In genomic region chr2:112416860-112417259, GRCh38 we compare ENCODE assay signal across 7 cellular contexts. TPM values are rescaled to one million over a fixed set of nuclear protein-coding genes. Genes with fewer than 3 reads are reported as not detected.
A peak's percentile ranks its signal among the peaks of the same experiment; 100 is the strongest.
DNase-seq lines count a peak whose midpoint lies in the region; ATAC-seq and TF ChIP-seq lines count a peak whose summit lies in the region.
"Not testable (repeated sequence)": the region's sequence is repeated elsewhere in the genome, so short reads cannot be mapped to it uniquely, and the experiment has no call there.

No MANE protein-coding gene starts in this region.

- TF ChIP-seq EP300 in SK-N-SH (IDR thresholded peaks at IDR 0.05; ENCODE audit: borderline replicate concordance in 1 of 2, low read depth in 1 of 2, low read length in 1 of 2), result not testable (repeated sequence)

- WGBS in SK-N-SH (ENCODE audit: low lambda C conversion rate), result 62% methylated on average over 3 of the region's 3 CpGs
- WGBS in endodermal cell (ENCODE audit: insufficient coverage in 1 of 2, insufficient read length in 1 of 2), 2 experiments, result no CpG with 5 or more reads among the region's 3 CpGs

- CTCF ChIA-PET in SK-N-SH (lab: Yijun Ruan, JAX), result not testable (repeated sequence)

- not testable (repeated sequence) for TF ChIP-seq RAD21 in SK-N-SH (IDR thresholded peaks at IDR 0.05; ENCODE audit: low read length)

- not testable (repeated sequence) for H3K4me2 ChIP-seq in GM23338; OCI-LY1 (ENCODE audit: low read length); SK-N-SH; neural progenitor cell

- not testable (repeated sequence) for H3K9me3 Mint-ChIP-seq in GM23338, endodermal cell, neural progenitor cell

- H3K79me2 ChIP-seq in GM23338 (replicated peaks; ENCODE audit: insufficient read depth); OCI-LY1 (ENCODE audit: insufficient read depth, low read length); SK-N-SH (ENCODE audit: insufficient read depth); neural progenitor cell (ENCODE audit: low read depth): not testable (repeated sequence)

- H3K27me3 ChIP-seq in GM23338 (ENCODE audit: insufficient read depth); OCI-LY1 (ENCODE audit: insufficient read depth, low read length); SK-N-SH (ENCODE audit: insufficient read depth); endodermal cell (ENCODE audit: control insufficient read depth, insufficient read depth, low read length, poor library complexity, severe bottlenecking); foreskin keratinocyte; neural progenitor cell: not testable (repeated sequence)

- ATAC-seq in GM23338, foreskin keratinocyte: not testable (repeated sequence)

- H3K36me3 Mint-ChIP-seq in GM23338 (ENCODE audit: low read depth); endodermal cell (ENCODE audit: low read depth); neural progenitor cell: not testable (repeated sequence)

- not testable (repeated sequence) for H3K4me1 ChIP-seq in GM23338 (ENCODE audit: insufficient read depth); OCI-LY1 (ENCODE audit: insufficient read depth, low read length, severe bottlenecking); SK-N-SH (ENCODE audit: control insufficient read depth in 1 of 2, insufficient read depth in 2 of 2, low read depth in 1 of 2, low read length in 1 of 2); endodermal cell (ENCODE audit: control insufficient read depth, insufficient read depth, low read length); foreskin keratinocyte; neural progenitor cell

- H3K4me3 Mint-ChIP-seq in GM23338, endodermal cell, neural progenitor cell: not testable (repeated sequence)

- H3K27ac Mint-ChIP-seq in GM23338, endodermal cell, neural progenitor cell: not testable (repeated sequence)

- TF ChIP-seq CTCF in GM23338 (conservative IDR thresholded peaks at IDR 0.05; ENCODE audit: low read depth in 2 of 2) (peak in 1 of 2 experiments; percentile 26; a peak in 1 of 4 replicates), OCI-LY1 (IDR thresholded peaks at IDR 0.05; ENCODE audit: low read length) (peak; percentile 13; the same call in 1 of the 2 replicates), SK-N-SH (IDR thresholded peaks at IDR 0.05) (peak; percentile 48), endodermal cell (conservative IDR thresholded peaks at IDR 0.05) (peak; percentile 37), foreskin keratinocyte (conservative IDR thresholded peaks at IDR 0.05) (peak; percentile 4), neural progenitor cell (IDR thresholded peaks at IDR 0.05) (peak; percentile 19)

- not testable (repeated sequence) for H3F3A ChIP-seq in GM23338 (replicated peaks; ENCODE audit: low read depth); OCI-LY1 (ENCODE audit: insufficient read depth, low read length); SK-N-SH (replicated peaks; ENCODE audit: insufficient read depth); neural progenitor cell (ENCODE audit: low read depth)

- POLR2A ChIA-PET in SK-N-SH (lab: Yijun Ruan, JAX), result not testable (repeated sequence)

- H3K27me3 Mint-ChIP-seq in GM23338 (ENCODE audit: insufficient read depth, low read depth, poor library complexity); endodermal cell (ENCODE audit: insufficient read depth); neural progenitor cell (ENCODE audit: insufficient read depth, low read depth): not testable (repeated sequence)

- H3K9me3 ChIP-seq in OCI-LY1 (ENCODE audit: low read length); SK-N-SH; endodermal cell (ENCODE audit: control insufficient read depth, low read length); neural progenitor cell (ENCODE audit: low read depth): not testable (repeated sequence)

- not testable (repeated sequence) for H3K4me3 ChIP-seq in GM23338; OCI-LY1 (ENCODE audit: low read depth, low read length, poor library complexity, severe bottlenecking); SK-N-SH (ENCODE audit: low read depth in 2 of 2, low read length in 1 of 2); endodermal cell (ENCODE audit: low read length); neural progenitor cell

- H4K20me1 ChIP-seq in GM23338 (replicated peaks; ENCODE audit: insufficient read depth); OCI-LY1 (ENCODE audit: insufficient read depth, low read length); SK-N-SH (ENCODE audit: insufficient read depth); neural progenitor cell (ENCODE audit: low read depth): not testable (repeated sequence)

- not testable (repeated sequence) for H2AFZ ChIP-seq in GM23338; OCI-LY1 (ENCODE audit: low read length); SK-N-SH (ENCODE audit: low read depth); neural progenitor cell (replicated peaks)

- not testable (repeated sequence) for H3K9ac ChIP-seq in OCI-LY1 (ENCODE audit: low read length); SK-N-SH; endodermal cell (ENCODE audit: extremely low read depth, low read length, poor library complexity, severe bottlenecking); neural progenitor cell

- not testable (repeated sequence) for H3K4me1 Mint-ChIP-seq in GM23338, endodermal cell, neural progenitor cell

- not testable (repeated sequence) for H3K9me2 ChIP-seq in GM23338 (ENCODE audit: insufficient read depth); OCI-LY1 (ENCODE audit: low read depth, low read length); SK-N-SH

- H3K36me3 ChIP-seq in GM23338 (ENCODE audit: insufficient read depth); OCI-LY1 (ENCODE audit: insufficient read depth, low read length); SK-N-SH (replicated peaks in 1 of 2; ENCODE audit: control insufficient read depth in 1 of 2, insufficient read depth in 2 of 2, low read length in 1 of 2); endodermal cell (ENCODE audit: control insufficient read depth, insufficient read depth, low read length); neural progenitor cell: not testable (repeated sequence)

- H3K27ac ChIP-seq in GM23338 (ENCODE audit: low read depth); OCI-LY1 (ENCODE audit: low read depth, low read length, poor library complexity, severe bottlenecking); SK-N-SH (ENCODE audit: low read depth in 2 of 2, low read length in 1 of 2); endodermal cell (ENCODE audit: low read depth, low read length); foreskin keratinocyte; neural progenitor cell: not testable (repeated sequence)

- DNase-seq in ELR (ENCODE audit: low read depth), result peak; percentile 36
- peak; percentile 9 for DNase-seq in GM23338 (ENCODE audit: low spot score)
- DNase-seq in SK-N-SH; endodermal cell; foreskin keratinocyte; neural progenitor cell (ENCODE audit: low spot score): not testable (repeated sequence)

RNA-seq across cellular contexts. Expression of gene RGPD8, which starts 16.6 kb away (rescaled TPM):
- 4.9 and 8.6 TPM in 2 replicates for total RNA-seq in GM23338 (2014; rRNA removed; shearing (Covaris generic))
- polyA plus RNA-seq in GM23338 (2016; fragmentation: Nextera tagmentation; extraction: Ambion mirVana), result 0.54 and 1.1 TPM in 2 replicates
- polyA plus RNA-seq in SK-N-SH (2012; rRNA removed), result 0.76 and 1.2 TPM in 2 replicates
- 0.42 and 0.66 TPM in 2 replicates for polyA plus RNA-seq in SK-N-SH (2012; cell fraction: cytosol; rRNA removed)
- 1.5 and 4.5 TPM in 2 replicates for polyA plus RNA-seq in SK-N-SH (2012; cell fraction: nucleus; rRNA removed)
- 10 to 100 TPM; 17.1 to 42.7 TPM for total RNA-seq in endodermal cell
- 12.1 TPM for polyA plus RNA-seq in endodermal cell (2013, experiment 1 of 2)
- 12.1 TPM for polyA plus RNA-seq in endodermal cell (2013, experiment 2 of 2)
- 4.8 and 5.6 TPM in 2 replicates for total RNA-seq in foreskin keratinocyte
- 0.11 and 0.18 TPM in 2 replicates for polyA plus RNA-seq in foreskin keratinocyte
- 6.8 and 11.1 TPM in 2 replicates for total RNA-seq in neural progenitor cell (ENCODE audit: low replicate concordance)
